ENCODE assay signal across 8 cellular contexts in the genomic region with DNA sequence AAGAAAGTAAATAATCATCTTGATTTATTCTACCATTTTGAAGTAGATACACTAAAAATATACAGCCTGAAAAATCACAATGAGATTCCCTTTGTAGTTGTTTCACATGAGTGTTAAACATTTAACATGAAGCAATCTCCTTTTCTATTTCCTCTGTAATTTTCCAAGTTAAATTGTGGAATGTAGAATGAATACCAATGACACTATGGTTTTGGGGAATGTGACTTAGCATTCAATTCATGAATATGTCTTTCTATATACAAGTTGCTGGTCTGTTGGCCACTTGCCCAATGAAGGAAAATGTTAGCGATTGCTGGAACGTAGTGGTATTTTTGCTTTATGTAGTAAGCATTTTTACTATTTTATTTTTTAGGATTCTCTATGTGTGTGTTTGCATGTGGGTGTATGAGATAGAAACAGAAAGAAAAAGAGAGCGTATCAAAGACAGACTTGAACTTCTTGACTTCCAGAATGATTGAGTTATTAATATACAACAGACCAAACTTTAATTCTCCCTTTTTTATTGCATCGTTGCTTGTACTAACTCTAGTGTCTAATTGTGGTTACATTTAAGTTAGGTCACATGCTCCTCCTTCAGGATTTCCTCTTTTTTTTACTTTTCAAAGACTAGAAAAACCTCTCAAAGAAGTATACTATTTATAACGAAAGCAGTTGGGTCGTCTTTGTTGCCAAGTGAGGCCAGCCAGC. TPM values are rescaled to one million over a fixed set of nuclear protein-coding genes. Genes with fewer than 3 reads are reported as not detected.
DNase-seq lines count a peak whose midpoint lies in the region; ATAC-seq and TF ChIP-seq lines count a peak whose summit lies in the region.

No MANE protein-coding gene starts in this region.

- no peak for DNase-seq in T-helper 2 cell treated with Interferon-gamma antibody and Interleukin-4, amounts not matched to agents 5 μg/mL and 100 μg/mL, for 36 hours (ENCODE audit: low spot score)
- no peak for DNase-seq in T-helper 2 cell
- no peak for DNase-seq in activated naive CD8-positive, alpha-beta T cell treated with anti-CD3 and anti-CD28 coated beads, Interleukin-2, amount 50 U/mL, for 24 hours
- no peak for DNase-seq in mesothelial cell of epicardium (ENCODE audit: low spot score in 2 of 2, unreplicated experiment in 2 of 2)
- DNase-seq in activated effector memory CD4-positive, alpha-beta T cell treated with Interleukin-2 at 50 U/mL for 16 hours = no peak
- DNase-seq in G401 (ENCODE audit: low spot score) = no peak
- no peak for DNase-seq in T1000 (lab: John Stamatoyannopoulos, UW)

- TF ChIP-seq CTCF in mesothelial cell of epicardium (IDR thresholded peaks at IDR 0.05; ENCODE audit: unreplicated experiment) = no peak

- H3K4me3 Mint-ChIP-seq in T-helper 2 cell treated with Interferon-gamma antibody and Interleukin-4, amounts not matched to agents 5 μg/mL and 100 μg/mL, for 36 hours = peak overlapping the region; percentile 15
- H3K4me3 Mint-ChIP-seq in activated naive CD8-positive, alpha-beta T cell treated with anti-CD3 and anti-CD28 coated beads, Interleukin-2, amount 50 U/mL, for 24 hours = peak overlapping the region; percentile 65
- H3K4me3 Mint-ChIP-seq in mesothelial cell of epicardium = peak overlapping the region; percentile 60

- peaks cover 66% of the 10 kb centered on the region for H3K27me3 Mint-ChIP-seq in T-helper 2 cell treated with Interferon-gamma antibody and Interleukin-4, amounts not matched to agents 5 μg/mL and 100 μg/mL, for 36 hours (ENCODE audit: low read depth)
- peaks cover 55% of the 10 kb centered on the region for H3K27me3 Mint-ChIP-seq in activated naive CD8-positive, alpha-beta T cell treated with anti-CD3 and anti-CD28 coated beads, Interleukin-2, amount 50 U/mL, for 24 hours
- no peaks in the 10 kb centered on the region for H3K27me3 Mint-ChIP-seq in mesothelial cell of epicardium (ENCODE audit: low read depth)

- no peaks in the 10 kb centered on the region for H3K36me3 Mint-ChIP-seq in T-helper 2 cell treated with Interferon-gamma antibody and Interleukin-4, amounts not matched to agents 5 μg/mL and 100 μg/mL, for 36 hours (ENCODE audit: low read depth)
- H3K36me3 Mint-ChIP-seq in activated naive CD8-positive, alpha-beta T cell treated with anti-CD3 and anti-CD28 coated beads, Interleukin-2, amount 50 U/mL, for 24 hours (ENCODE audit: low read depth) = no peaks in the 10 kb centered on the region
- no peaks in the 10 kb centered on the region for H3K36me3 Mint-ChIP-seq in mesothelial cell of epicardium

- ATAC-seq in HG03175 (IDR thresholded peaks at IDR 0.05; ENCODE audit: unreplicated experiment) = peak; percentile 26
- ATAC-seq in activated naive CD8-positive, alpha-beta T cell treated with anti-CD3 and anti-CD28 coated beads, Interleukin-2, amount 50 U/mL, for 24 hours = no peak

- in situ Hi-C loops in G401 (cut with HindIII; ENCODE audit: low sequenced_read_pairs) = no loop called here

- no peak overlapping the region for H3K27ac Mint-ChIP-seq in T-helper 2 cell treated with Interferon-gamma antibody and Interleukin-4, amounts not matched to agents 5 μg/mL and 100 μg/mL, for 36 hours
- no peak overlapping the region for H3K27ac Mint-ChIP-seq in activated naive CD8-positive, alpha-beta T cell treated with anti-CD3 and anti-CD28 coated beads, Interleukin-2, amount 50 U/mL, for 24 hours
- peak overlapping the region; percentile 87 for H3K27ac Mint-ChIP-seq in mesothelial cell of epicardium

- no peaks in the 10 kb centered on the region for H3K9me3 Mint-ChIP-seq in T-helper 2 cell treated with Interferon-gamma antibody and Interleukin-4, amounts not matched to agents 5 μg/mL and 100 μg/mL, for 36 hours
- H3K9me3 Mint-ChIP-seq in activated naive CD8-positive, alpha-beta T cell treated with anti-CD3 and anti-CD28 coated beads, Interleukin-2, amount 50 U/mL, for 24 hours = no peaks in the 10 kb centered on the region
- H3K9me3 Mint-ChIP-seq in mesothelial cell of epicardium = no peaks in the 10 kb centered on the region

- H3K4me1 Mint-ChIP-seq in T-helper 2 cell treated with Interferon-gamma antibody and Interleukin-4, amounts not matched to agents 5 μg/mL and 100 μg/mL, for 36 hours (ENCODE audit: low read depth) = peaks cover 21% of the 10 kb centered on the region
- peaks cover 36% of the 10 kb centered on the region for H3K4me1 Mint-ChIP-seq in activated naive CD8-positive, alpha-beta T cell treated with anti-CD3 and anti-CD28 coated beads, Interleukin-2, amount 50 U/mL, for 24 hours
- H3K4me1 Mint-ChIP-seq in mesothelial cell of epicardium = peaks cover 62% of the 10 kb centered on the region

RNA-seq across cellular contexts. Expression of gene TGFB2, which starts 5.9 kb away (rescaled TPM):
- total RNA-seq in mesothelial cell of epicardium = 45.3 to 51.0 TPM (median 50.6 TPM) in 3 replicates
- 0.27 TPM in 1 of 2 replicates, not detected in the other for total RNA-seq in G401 (2014; rRNA removed; shearing (Covaris generic))

Comparison
In these comparisons a context has a peak if more than half of its experiments do, and no peak if none do; other contexts are left out.
1. H3K4me3 Mint-ChIP-seq: peak in every context shown above with its lines; median percentile 65 in activated naive CD8-positive, alpha-beta T cell treated with anti-CD3 and anti-CD28 coated beads, Interleukin-2, amount 50 U/mL, for 24 hours; 60 in mesothelial cell of epicardium; 15 in T-helper 2 cell treated with Interferon-gamma antibody and Interleukin-4, amounts not matched to agents 5 μg/mL and 100 μg/mL, for 36 hours.
2. RNA of gene TGFB2, which starts 5.9 kb away (total RNA-seq): 45.3 to 51.0 TPM in mesothelial cell of epicardium; 0.27 TPM in G401; every median in the first group is over 10 times any median in the second.